16 cellular contexts compared by ENCODE assay signal in the genomic region with DNA sequence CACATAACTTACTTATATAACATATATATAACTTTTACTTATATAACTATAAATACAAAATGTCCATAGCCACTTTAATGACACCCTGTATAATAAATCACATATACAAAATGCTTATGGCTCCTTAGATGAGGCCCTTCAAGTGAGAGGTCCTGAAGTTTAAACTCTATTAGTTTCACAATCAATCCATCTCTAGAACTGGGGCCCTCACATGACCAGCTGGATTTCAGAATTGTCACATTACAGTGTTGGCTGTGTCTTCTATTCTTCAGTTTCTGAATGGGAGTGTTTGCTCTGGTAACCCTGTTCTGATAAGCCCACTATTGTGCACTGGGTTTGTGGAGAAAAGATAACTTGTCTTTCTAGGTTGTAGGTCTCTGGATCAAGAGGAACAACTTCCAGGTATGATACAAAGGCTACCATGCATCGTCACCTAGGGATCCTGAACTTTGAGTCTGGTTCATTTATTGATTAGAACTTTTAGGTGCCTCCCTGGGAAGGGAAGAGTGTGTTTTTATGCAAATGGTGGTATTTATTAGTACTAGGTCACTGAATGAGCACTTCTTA.
DNase-seq lines count a peak whose midpoint lies in the region; ATAC-seq, FAIRE-seq and TF ChIP-seq lines count a peak whose summit lies in the region.
"Had no signal": no experiment of that assay in that cellular context is flagged by ENCODE, and none has a peak within 500 bp of the region (broad histone marks: within the 10 kb centered on the region; RNA-seq: fewer than 3 reads in every experiment).

No MANE protein-coding gene starts in this region.

- no peak for ATAC-seq in HG02610 (IDR thresholded peaks at IDR 0.05; ENCODE audit: unreplicated experiment)
- no peak for ATAC-seq in HG03280 (IDR thresholded peaks at IDR 0.05; ENCODE audit: unreplicated experiment)

- H3K4me2 ChIP-seq in hepatocyte (no peak overlapping the region), neural progenitor cell (no peak overlapping the region)

- TF ChIP-seq POLR2A in sigmoid colon (IDR thresholded peaks at IDR 0.05), result no peak

- peaks cover 6% of the 10 kb centered on the region for H3K27me3 Mint-ChIP-seq in neural progenitor cell (ENCODE audit: insufficient read depth, low read depth)

- no peak for TF ChIP-seq CTCF in hepatocyte (IDR thresholded peaks at IDR 0.05; ENCODE audit: poor library complexity)
- no peak for TF ChIP-seq CTCF in neural progenitor cell (IDR thresholded peaks at IDR 0.05)
- TF ChIP-seq CTCF in sigmoid colon (IDR thresholded peaks at IDR 0.05), result no peak

- no peak overlapping the region for H2AFZ ChIP-seq in hepatocyte
- peak overlapping the region; percentile 18 for H2AFZ ChIP-seq in neural progenitor cell (replicated peaks)

- H3K4me1 ChIP-seq in hepatocyte (ENCODE audit: insufficient read depth) (peaks cover 6% of the 10 kb centered on the region), neural progenitor cell (no peaks in the 10 kb centered on the region), sigmoid colon (no peaks in the 10 kb centered on the region)

- H3K9me3 Mint-ChIP-seq in neural progenitor cell, result no peaks in the 10 kb centered on the region

- no peak for DNase-seq in HTR-8/SVneo (ENCODE audit: insufficient read length, low spot score)
- DNase-seq in hepatocyte (ENCODE audit: low spot score), result peak; percentile 26
- DNase-seq in neural progenitor cell (ENCODE audit: low spot score), result no peak
- no peak for DNase-seq in NK-92 (lab: John Stamatoyannopoulos, UW; ENCODE audit: unreplicated experiment)
- no peak for DNase-seq in sigmoid colon
- DNase-seq: C1 segment of cervical spinal cord; CD4-positive, alpha-beta memory T cell; COR-L47; DMS153; DND-41; GOT3; H7; HCEC 1CT had no signal

- no peaks in the 10 kb centered on the region for H4K20me1 ChIP-seq in hepatocyte (ENCODE audit: insufficient read depth, poor library complexity, severe bottlenecking)
- no peaks in the 10 kb centered on the region for H4K20me1 ChIP-seq in neural progenitor cell (ENCODE audit: low read depth)

- H3K27ac ChIP-seq in hepatocyte (peak overlapping the region; percentile 59), neural progenitor cell (no peak overlapping the region), sigmoid colon (no peak overlapping the region)

- H3K79me2 ChIP-seq in hepatocyte, result no peaks in the 10 kb centered on the region
- H3K79me2 ChIP-seq in neural progenitor cell (ENCODE audit: low read depth), result no peaks in the 10 kb centered on the region

- WGBS in hepatocyte (ENCODE audit: low lambda C conversion rate, missing lambda C conversion rate), result 75% methylated on average over 1 of the region's 1 CpG
- 88 to 91% methylated on average over 1 of the region's 1 CpG for WGBS in sigmoid colon, 2 donors

- H3K4me3 ChIP-seq in hepatocyte (no peak overlapping the region), neural progenitor cell (no peak overlapping the region), sigmoid colon (no peak overlapping the region)

- intact Hi-C loops in sigmoid colon (cut with DNase I), result no loop called here

- no peak overlapping the region for H3K4me3 Mint-ChIP-seq in neural progenitor cell
- H3K4me3 Mint-ChIP-seq: CD4-positive, alpha-beta memory T cell had no signal

- no peaks in the 10 kb centered on the region for H3K36me3 Mint-ChIP-seq in neural progenitor cell

- FAIRE-seq in HTR-8/SVneo (lab: Jason Lieb, UNC), result peak; percentile 40
- FAIRE-seq: GM12892 had no signal

- H3K27ac Mint-ChIP-seq in neural progenitor cell, result no peak overlapping the region
- H3K27ac Mint-ChIP-seq: CD4-positive, alpha-beta memory T cell had no signal

- H3K9me3 ChIP-seq in hepatocyte (ENCODE audit: low read depth) (no peaks in the 10 kb centered on the region), neural progenitor cell (ENCODE audit: low read depth) (no peaks in the 10 kb centered on the region), sigmoid colon (no peaks in the 10 kb centered on the region)

- H3K9me2 ChIP-seq in hepatocyte (replicated peaks; ENCODE audit: insufficient read depth), result no peaks in the 10 kb centered on the region

- no peak for TF ChIP-seq EP300 in sigmoid colon (IDR thresholded peaks at IDR 0.05)

- H3K4me1 Mint-ChIP-seq in neural progenitor cell, result no peaks in the 10 kb centered on the region
- H3K4me1 Mint-ChIP-seq: CD4-positive, alpha-beta memory T cell had no signal

- H3F3A ChIP-seq in neural progenitor cell (ENCODE audit: low read depth), result no peaks in the 10 kb centered on the region

- H3K36me3 ChIP-seq in hepatocyte (replicated peaks; ENCODE audit: insufficient read depth, low read depth) (no peaks in the 10 kb centered on the region), neural progenitor cell (no peaks in the 10 kb centered on the region), sigmoid colon (no peaks in the 10 kb centered on the region)

- H3K27me3 ChIP-seq in hepatocyte, result no peaks in the 10 kb centered on the region
- no peaks in the 10 kb centered on the region for H3K27me3 ChIP-seq in neural progenitor cell
- H3K27me3 ChIP-seq in sigmoid colon, result no peaks in the 10 kb centered on the region

- no peak overlapping the region for H3K9ac ChIP-seq in neural progenitor cell
